10 cellular contexts compared by ENCODE assay signal in genomic region chr1:19313636-19313959, GRCh38. TPM values are rescaled to one million over a fixed set of nuclear protein-coding genes. Genes with fewer than 3 reads are reported as not detected.
A peak's percentile ranks its signal among the peaks of the same experiment; 100 is the strongest.
DNase-seq lines count a peak whose midpoint lies in the region; ATAC-seq and TF ChIP-seq lines count a peak whose summit lies in the region.
"Had no signal": no experiment of that assay in that cellular context is flagged by ENCODE, and none has a peak within 500 bp of the region (broad histone marks: within the 10 kb centered on the region; RNA-seq: fewer than 3 reads in every experiment).

No MANE protein-coding gene starts in this region.

- H3K27ac ChIP-seq in RWPE1, result peak overlapping the region; percentile 36
- no peak overlapping the region for H3K27ac ChIP-seq in skeletal muscle tissue (ENCODE audit: low read depth, low read length)

- peaks cover 3% of the 10 kb centered on the region for H3K36me3 Mint-ChIP-seq in activated T-cell treated with anti-CD3 and anti-CD28 coated beads, Interleukin-2, amount 50 U/mL, for 4 hours (ENCODE audit: insufficient read depth)
- no peaks in the 10 kb centered on the region for H3K36me3 Mint-ChIP-seq in glutamatergic neuron (ENCODE audit: unreplicated experiment)

- H3K9me3 Mint-ChIP-seq in activated T-cell treated with anti-CD3 and anti-CD28 coated beads, Interleukin-2, amount 50 U/mL, for 4 hours, result no peaks in the 10 kb centered on the region
- peaks cover 15% of the 10 kb centered on the region for H3K9me3 Mint-ChIP-seq in glutamatergic neuron (ENCODE audit: unreplicated experiment)

- CTCF ChIA-PET in RWPE1 (lab: Yijun Ruan, JAX), result interaction anchor here (0.9 kb wide), 1 partner anchor 340 kb away, joined by 7 read pairs; no protein-coding TSS in a partner anchor

- H3K4me3 Mint-ChIP-seq in activated T-cell treated with anti-CD3 and anti-CD28 coated beads, Interleukin-2, amount 50 U/mL, for 4 hours, result peak overlapping the region; percentile 82
- peak overlapping the region; percentile 87 for H3K4me3 Mint-ChIP-seq in glutamatergic neuron (ENCODE audit: unreplicated experiment)

- no peaks in the 10 kb centered on the region for H3K9me3 ChIP-seq in skeletal muscle tissue (ENCODE audit: control insufficient read depth in 3 of 3, low read length in 3 of 3)

- H3K27me3 ChIP-seq in skeletal muscle tissue (ENCODE audit: control insufficient read depth in 3 of 3, insufficient read depth in 3 of 3, low read length in 3 of 3), result no peaks in the 10 kb centered on the region

- peaks cover 26 to 42% (median 28%) of the 10 kb centered on the region in 3 donors for H3K4me1 ChIP-seq in skeletal muscle tissue (ENCODE audit: control insufficient read depth in 3 of 3, insufficient read depth in 3 of 3, low read length in 3 of 3)

- no peak for DNase-seq in activated T-cell treated with anti-CD3 and anti-CD28 coated beads, Interleukin-2, amount 50 U/mL, for 4 hours
- DNase-seq in activated T-cell treated with anti-CD3 and anti-CD28 coated beads, Interleukin-2, amount 50 U/mL, for 48 hours, result no peak
- DNase-seq in RWPE1 (ENCODE audit: low spot score) (no peak), glutamatergic neuron (no peak), RKO (ENCODE audit: low spot score) (no peak), NCI-H2196 (lab: John Stamatoyannopoulos, UW; ENCODE audit: unreplicated experiment) (no peak)
- DNase-seq: aorta, NCI-H146 had no signal

- H3K27me3 Mint-ChIP-seq in activated T-cell treated with anti-CD3 and anti-CD28 coated beads, Interleukin-2, amount 50 U/mL, for 4 hours (ENCODE audit: low read depth), result no peaks in the 10 kb centered on the region
- H3K27me3 Mint-ChIP-seq in glutamatergic neuron (ENCODE audit: unreplicated experiment), result peaks cover 9% of the 10 kb centered on the region

- peak overlapping the region; percentile 2 to 83 (median 80) for H3K4me3 ChIP-seq in skeletal muscle tissue (ENCODE audit: low read length in 3 of 3)

- H3K36me3 ChIP-seq in skeletal muscle tissue (ENCODE audit: control insufficient read depth in 3 of 3, insufficient read depth in 3 of 3, low read length in 3 of 3), result peaks cover 9 to 14% (median 13%) of the 10 kb centered on the region in 3 donors

- peaks cover 38% of the 10 kb centered on the region for H3K4me1 Mint-ChIP-seq in activated T-cell treated with anti-CD3 and anti-CD28 coated beads, Interleukin-2, amount 50 U/mL, for 4 hours (ENCODE audit: low read depth)
- H3K4me1 Mint-ChIP-seq in glutamatergic neuron (ENCODE audit: low read depth, unreplicated experiment), result peaks cover 24% of the 10 kb centered on the region

- ATAC-seq in activated T-cell treated with anti-CD3 and anti-CD28 coated beads, Interleukin-2, amount 50 U/mL, for 4 hours, result no peak
- no peak for ATAC-seq in HG03520 (IDR thresholded peaks at IDR 0.05; ENCODE audit: unreplicated experiment)

- peak overlapping the region; percentile 69 for H3K27ac Mint-ChIP-seq in glutamatergic neuron (ENCODE audit: unreplicated experiment)

- H3K9ac ChIP-seq in skeletal muscle tissue (ENCODE audit: low read depth in 1 of 3, low read length in 3 of 3), result peak overlapping the region in 1 of 3 donors; percentile 47

- no peak for TF ChIP-seq CTCF in RWPE1 (conservative IDR thresholded peaks at IDR 0.05; ENCODE audit: low read depth)
- no peak for TF ChIP-seq CTCF in glutamatergic neuron (IDR thresholded peaks at IDR 0.05; ENCODE audit: partially characterized antibody, unreplicated experiment)

- POLR2A ChIA-PET in RWPE1 (lab: Yijun Ruan, JAX; ENCODE audit: low non-redundant PET), result interaction anchor here (0.6 kb wide), 1 partner anchor 334 kb away, joined by 3 read pairs; no protein-coding TSS in a partner anchor

RNA-seq across cellular contexts. Expression of gene SLC66A1, which starts 1.5 kb away (rescaled TPM):
- total RNA-seq in activated T-cell treated with anti-CD3 and anti-CD28 coated beads, Interleukin-2, amount 50 U/mL, for 4 hours, result 1 to 10 TPM; 2.8 to 4.3 (median 3.6) TPM
- 41.1 TPM for total RNA-seq in glutamatergic neuron (ENCODE audit: unreplicated experiment)
- total RNA-seq in skeletal muscle tissue, result 14.6 TPM

RNA-seq across cellular contexts. Expression of gene AKR7A2, which starts 1.7 kb away (rescaled TPM):
- 10 to 100 TPM; 19.2 to 26.3 (median 20.5) TPM for total RNA-seq in activated T-cell treated with anti-CD3 and anti-CD28 coated beads, Interleukin-2, amount 50 U/mL, for 4 hours
- total RNA-seq in glutamatergic neuron (ENCODE audit: unreplicated experiment) (35.7 TPM), skeletal muscle tissue (44.4 TPM)

RNA-seq across cellular contexts. Expression of gene AKR7A3, which starts 25.0 kb away (rescaled TPM):
- total RNA-seq in activated T-cell treated with anti-CD3 and anti-CD28 coated beads, Interleukin-2, amount 50 U/mL, for 4 hours, result 1 to 10 TPM in 2 of 3 donors, under 1 TPM in 1; 0.53 to 1.3 (median 1.0) TPM
- total RNA-seq in glutamatergic neuron (ENCODE audit: unreplicated experiment) (1.9 TPM), skeletal muscle tissue (0.52 TPM)
